In genomic region chr5:131416729-131417128, GRCh38 we compare ENCODE assay signal across 9 cellular contexts.
DNase-seq lines count a peak whose midpoint lies in the region; ATAC-seq and TF ChIP-seq lines count a peak whose summit lies in the region.
"Had no signal": no experiment of that assay in that cellular context is flagged by ENCODE, and none has a peak within 500 bp of the region (broad histone marks: within the 10 kb centered on the region; RNA-seq: fewer than 3 reads in every experiment).

No MANE protein-coding gene starts in this region.

- peak overlapping the region; percentile 81 for H3K27ac Mint-ChIP-seq in activated naive CD4-positive, alpha-beta T cell treated with anti-CD3 and anti-CD28 coated beads for 36 hours
- no peak overlapping the region for H3K27ac Mint-ChIP-seq in activated naive CD4-positive, alpha-beta T cell treated with anti-CD3 and anti-CD28 coated beads, Interleukin-2, amount 10 ng/mL, durations not matched to agents 7 days and 5 days
- no peak overlapping the region for H3K27ac Mint-ChIP-seq in stimulated activated naive B cell treated with anti-CD40 and anti-IgM and Interleukin-4, amounts not matched to agents 10 μg/mL and 1 μg/mL and 100 μg/mL, for 72 hours

- TF ChIP-seq POLR2A in heart left ventricle (IDR thresholded peaks at IDR 0.05), result no peak

- H3K9me3 ChIP-seq in aorta (ENCODE audit: control insufficient read depth, low read length) (no peaks in the 10 kb centered on the region), heart left ventricle (no peaks in the 10 kb centered on the region)
- H3K9me3 ChIP-seq: esophagus muscularis mucosa had no signal

- no peaks in the 10 kb centered on the region for H3K27me3 Mint-ChIP-seq in activated naive CD4-positive, alpha-beta T cell treated with anti-CD3 and anti-CD28 coated beads for 36 hours (ENCODE audit: low read depth)
- no peaks in the 10 kb centered on the region for H3K27me3 Mint-ChIP-seq in activated naive CD4-positive, alpha-beta T cell treated with anti-CD3 and anti-CD28 coated beads, Interleukin-2, amount 10 ng/mL, durations not matched to agents 7 days and 5 days
- H3K27me3 Mint-ChIP-seq in stimulated activated naive B cell treated with anti-CD40 and anti-IgM and Interleukin-4, amounts not matched to agents 10 μg/mL and 1 μg/mL and 100 μg/mL, for 72 hours, result no peaks in the 10 kb centered on the region

- H3K9me3 Mint-ChIP-seq in activated naive CD4-positive, alpha-beta T cell treated with anti-CD3 and anti-CD28 coated beads for 36 hours, result no peaks in the 10 kb centered on the region
- H3K9me3 Mint-ChIP-seq in activated naive CD4-positive, alpha-beta T cell treated with anti-CD3 and anti-CD28 coated beads, Interleukin-2, amount 10 ng/mL, durations not matched to agents 7 days and 5 days, result no peaks in the 10 kb centered on the region
- H3K9me3 Mint-ChIP-seq in stimulated activated naive B cell treated with anti-CD40 and anti-IgM and Interleukin-4, amounts not matched to agents 10 μg/mL and 1 μg/mL and 100 μg/mL, for 72 hours, result no peaks in the 10 kb centered on the region

- ATAC-seq in HG02588 (IDR thresholded peaks at IDR 0.05; ENCODE audit: unreplicated experiment) (peak; percentile 70), HG03521 (IDR thresholded peaks at IDR 0.05; ENCODE audit: unreplicated experiment) (peak; percentile 76), aorta (ENCODE audit: low FRiP score) (no peak), heart left ventricle (no peak)
- peak; percentile 82 for ATAC-seq in stimulated activated naive B cell treated with anti-CD40 and anti-IgM and Interleukin-4, amounts not matched to agents 10 μg/mL and 1 μg/mL and 100 μg/mL, for 72 hours (replicated peaks)

- DNase-seq in activated naive CD4-positive, alpha-beta T cell treated with anti-CD3 and anti-CD28 coated beads for 36 hours, result no peak
- no peak for DNase-seq in activated naive CD4-positive, alpha-beta T cell treated with anti-CD3 and anti-CD28 coated beads, Interleukin-2, amount 10 ng/mL, durations not matched to agents 7 days and 5 days
- DNase-seq in stimulated activated naive B cell treated with anti-CD40 and anti-IgM and Interleukin-4, amounts not matched to agents 10 μg/mL and 1 μg/mL and 100 μg/mL, for 72 hours, result no peak
- no peak for DNase-seq in aorta
- DNase-seq in heart left ventricle, result no peak
- no peak for DNase-seq in ACHN

- peaks cover 41% of the 10 kb centered on the region for H3K4me1 Mint-ChIP-seq in activated naive CD4-positive, alpha-beta T cell treated with anti-CD3 and anti-CD28 coated beads for 36 hours (ENCODE audit: low read depth)
- peaks cover 29% of the 10 kb centered on the region for H3K4me1 Mint-ChIP-seq in activated naive CD4-positive, alpha-beta T cell treated with anti-CD3 and anti-CD28 coated beads, Interleukin-2, amount 10 ng/mL, durations not matched to agents 7 days and 5 days
- H3K4me1 Mint-ChIP-seq in stimulated activated naive B cell treated with anti-CD40 and anti-IgM and Interleukin-4, amounts not matched to agents 10 μg/mL and 1 μg/mL and 100 μg/mL, for 72 hours, result peaks cover 16 to 42% of the 10 kb centered on the region in 2 donors

- CTCF ChIA-PET in activated naive CD4-positive, alpha-beta T cell treated with anti-CD3 and anti-CD28 coated beads for 36 hours (lab: Charles Lee), result interaction anchor here (0.6 to 1.2 kb wide), 14 partner anchors 10 to 1280 kb away, joined by 3 to 7 read pairs (median 4); partner anchors contain the start of genes CDC42SE2 and HINT1
- CTCF ChIA-PET in activated naive CD4-positive, alpha-beta T cell treated with anti-CD3 and anti-CD28 coated beads, Interleukin-2, amount 10 ng/mL, durations not matched to agents 7 days and 5 days (lab: Charles Lee), result interaction anchor here (0.6 to 3.1 kb wide), 9 partner anchors 8 to 1307 kb away, joined by 3 to 16 read pairs (median 4); no protein-coding TSS in a partner anchor

- in situ Hi-C loops in ACHN (cut with HindIII; ENCODE audit: low pct_ligation_motif_present, low pct_unique_long_range_greater_than_20kb, low sequenced_read_pairs), result no loop called here

- 76 to 86% methylated on average over 3 of the region's 3 CpGs for WGBS in aorta, 2 donors
- WGBS in heart left ventricle, 4 donors, result 76 to 84% (median 81%) methylated on average over 3 of the region's 3 CpGs

- no peak for TF ChIP-seq CTCF in heart left ventricle (IDR thresholded peaks at IDR 0.05)

- H3K27me3 ChIP-seq in aorta (ENCODE audit: control insufficient read depth in 1 of 2, insufficient read depth in 2 of 2, low read length in 1 of 2), result no peaks in the 10 kb centered on the region
- H3K27me3 ChIP-seq in heart left ventricle, result no peaks in the 10 kb centered on the region
- H3K27me3 ChIP-seq: esophagus muscularis mucosa had no signal

- H3K4me1 ChIP-seq in aorta (ENCODE audit: control insufficient read depth in 1 of 2, insufficient read depth in 2 of 2, low read length in 2 of 2) (no peaks in the 10 kb centered on the region), heart left ventricle (peaks cover 0 to 6% (median 0%) of the 10 kb centered on the region in 12 donors)
- H3K4me1 ChIP-seq: esophagus muscularis mucosa had no signal

- H3K4me3 ChIP-seq in aorta (ENCODE audit: low read length in 2 of 2) (no peak overlapping the region), heart left ventricle (no peak overlapping the region)
- H3K4me3 ChIP-seq: esophagus muscularis mucosa had no signal

- H3K4me3 Mint-ChIP-seq in activated naive CD4-positive, alpha-beta T cell treated with anti-CD3 and anti-CD28 coated beads for 36 hours, result peak overlapping the region; percentile 34
- H3K4me3 Mint-ChIP-seq in activated naive CD4-positive, alpha-beta T cell treated with anti-CD3 and anti-CD28 coated beads, Interleukin-2, amount 10 ng/mL, durations not matched to agents 7 days and 5 days, result no peak overlapping the region
- peak overlapping the region; percentile 21 to 51 for H3K4me3 Mint-ChIP-seq in stimulated activated naive B cell treated with anti-CD40 and anti-IgM and Interleukin-4, amounts not matched to agents 10 μg/mL and 1 μg/mL and 100 μg/mL, for 72 hours

- intact Hi-C loops in activated naive CD4-positive, alpha-beta T cell treated with anti-CD3 and anti-CD28 coated beads for 36 hours (cut with micrococcal nuclease), result loop anchor here (1.0 to 10.0 kb wide), 10 partner anchors 20 to 1644 kb away; partner anchors contain the start of gene HINT1
- intact Hi-C loops in aorta (cut with DNase I) (loop anchor here (1.0 to 10.0 kb wide), 3 partner anchors 252 to 1512 kb away; partner anchors contain the start of genes CHSY3 (in 1 of the 2) and HINT1 (in 1 of the 2)), heart left ventricle (cut with DNase I) (loop anchor here (1.0 to 10.0 kb wide), 8 partner anchors 242 to 1522 kb away; partner anchors contain the start of genes HINT1 (in 6 of the 10), CHSY3 (in 3 of the 10) and LYRM7 (in 2 of the 10))

- H3K27ac ChIP-seq in aorta (ENCODE audit: low read depth in 1 of 2, low read length in 2 of 2), result no peak overlapping the region
- no peak overlapping the region for H3K27ac ChIP-seq in heart left ventricle
- H3K27ac ChIP-seq: esophagus muscularis mucosa had no signal

- H3K36me3 Mint-ChIP-seq in activated naive CD4-positive, alpha-beta T cell treated with anti-CD3 and anti-CD28 coated beads for 36 hours (ENCODE audit: low read depth), result peaks cover 5% of the 10 kb centered on the region
- peaks cover 32% of the 10 kb centered on the region for H3K36me3 Mint-ChIP-seq in activated naive CD4-positive, alpha-beta T cell treated with anti-CD3 and anti-CD28 coated beads, Interleukin-2, amount 10 ng/mL, durations not matched to agents 7 days and 5 days
- peaks cover 15 to 43% of the 10 kb centered on the region in 2 donors for H3K36me3 Mint-ChIP-seq in stimulated activated naive B cell treated with anti-CD40 and anti-IgM and Interleukin-4, amounts not matched to agents 10 μg/mL and 1 μg/mL and 100 μg/mL, for 72 hours

- peaks cover 0 to 2% of the 10 kb centered on the region in 2 donors for H3K36me3 ChIP-seq in aorta (ENCODE audit: control insufficient read depth in 1 of 2, insufficient read depth in 2 of 2, low read length in 1 of 2)
- H3K36me3 ChIP-seq in heart left ventricle, result peaks cover 0 to 18% (median 5%) of the 10 kb centered on the region in 9 donors

Comparison
In these comparisons a context has a peak if more than half of its experiments do, and no peak if none do; other contexts are left out.
1. ATAC-seq: peak in HG02588 (single experiment), HG03521 (single experiment) and stimulated activated naive B cell treated with anti-CD40 and anti-IgM and Interleukin-4, amounts not matched to agents 10 μg/mL and 1 μg/mL and 100 μg/mL, for 72 hours (2 of 2); none in aorta (single experiment) and heart left ventricle (0 of 4).